8 cellular contexts compared by ENCODE assay signal in the genomic region with DNA sequence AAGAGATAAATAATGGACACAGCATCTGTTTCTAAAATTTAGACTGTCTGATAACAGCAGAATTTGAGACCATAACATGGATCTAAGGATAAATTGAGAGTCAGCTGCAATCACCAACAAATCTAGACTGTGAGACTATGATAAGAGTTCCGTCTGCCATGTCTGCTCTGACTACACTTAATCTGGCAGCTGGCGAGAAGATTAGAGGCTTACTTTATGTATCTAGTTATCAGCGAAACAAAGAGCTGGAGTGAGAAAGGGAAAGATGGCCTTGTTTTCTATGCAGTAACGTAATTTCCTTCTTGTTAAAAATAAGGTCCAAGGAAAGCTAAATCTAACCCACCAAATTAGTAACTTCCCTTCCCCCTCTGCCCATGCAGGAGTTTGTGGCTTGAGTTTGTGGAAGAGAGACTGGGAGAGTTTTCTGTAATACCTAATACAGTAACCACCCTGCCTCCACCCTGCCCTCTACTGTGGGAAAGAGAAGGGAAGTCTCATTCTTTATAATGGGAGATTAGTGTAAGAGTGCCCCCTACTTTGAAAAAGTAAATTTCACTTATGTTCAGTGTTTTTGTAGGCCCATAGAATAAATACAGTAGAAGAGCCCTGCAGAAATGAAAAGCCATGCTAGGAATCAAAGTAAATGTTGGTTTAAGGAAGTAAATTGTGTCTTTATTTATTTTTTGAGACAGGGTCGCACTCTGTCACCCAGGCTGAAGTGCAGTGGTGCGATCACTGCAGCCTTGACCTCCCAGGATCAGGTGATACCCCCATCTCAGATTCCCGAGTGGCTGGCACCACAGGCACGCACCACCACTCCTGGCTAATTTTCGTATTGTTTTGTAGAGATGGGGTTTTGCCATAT. TPM values are rescaled to one million over a fixed set of nuclear protein-coding genes. Genes with fewer than 3 reads are reported as not detected.
DNase-seq lines count a peak whose midpoint lies in the region; ATAC-seq and TF ChIP-seq lines count a peak whose summit lies in the region.

No MANE protein-coding gene starts in this region.

- CTCF ChIA-PET in activated CD4-positive, alpha-beta memory T cell treated with anti-CD3 and anti-CD28 coated beads for 36 hours (lab: Charles Lee): interaction anchor here (0.6 to 3.2 kb wide), 25 partner anchors 9 to 327 kb away, joined by 3 to 42 read pairs (median 4); no protein-coding TSS in a partner anchor

- DNase-seq in Caki2 (ENCODE audit: low read depth): peak; percentile 87
- peak; percentile 30 for DNase-seq in GM20000 (ENCODE audit: low spot score)
- DNase-seq in NCI-H2227 (lab: John Stamatoyannopoulos, UW; ENCODE audit: unreplicated experiment): peak; percentile 81
- DNase-seq in activated CD4-positive, alpha-beta memory T cell treated with anti-CD3 and anti-CD28 coated beads for 36 hours: peak; percentile 42
- peak; percentile 42 for DNase-seq in glomerular visceral epithelial cell (ENCODE audit: extremely low spot score)
- DNase-seq in renal cortical epithelial cell (ENCODE audit: low read depth): peak; percentile 81

- in situ Hi-C loops in Caki2 (cut with HindIII; ENCODE audit: low pct_unique_long_range_greater_than_20kb, low sequenced_read_pairs): no loop called here

- H3K27me3 Mint-ChIP-seq in activated CD4-positive, alpha-beta memory T cell treated with anti-CD3 and anti-CD28 coated beads for 36 hours: no peaks in the 10 kb centered on the region

- H3K27ac Mint-ChIP-seq in activated CD4-positive, alpha-beta memory T cell treated with anti-CD3 and anti-CD28 coated beads for 36 hours: no peak overlapping the region

- peak; percentile 13 for TF ChIP-seq CTCF in GM20000 (IDR thresholded peaks at IDR 0.05; ENCODE audit: extremely low read depth, missing control alignments)

- no peak overlapping the region for H3K4me3 Mint-ChIP-seq in activated CD4-positive, alpha-beta memory T cell treated with anti-CD3 and anti-CD28 coated beads for 36 hours

- peaks cover 75% of the 10 kb centered on the region for H3K4me1 Mint-ChIP-seq in activated CD4-positive, alpha-beta memory T cell treated with anti-CD3 and anti-CD28 coated beads for 36 hours (ENCODE audit: low read depth)

- peaks cover 4% of the 10 kb centered on the region for H3K36me3 Mint-ChIP-seq in activated CD4-positive, alpha-beta memory T cell treated with anti-CD3 and anti-CD28 coated beads for 36 hours

- intact Hi-C loops in activated CD4-positive, alpha-beta memory T cell treated with anti-CD3 and anti-CD28 coated beads for 36 hours (cut with micrococcal nuclease): loop anchor here (1.0 to 10.0 kb wide), 4 partner anchors 27 to 352 kb away; partner anchors contain the start of gene EML4

- H3K9me3 Mint-ChIP-seq in activated CD4-positive, alpha-beta memory T cell treated with anti-CD3 and anti-CD28 coated beads for 36 hours: no peaks in the 10 kb centered on the region

- ATAC-seq in GM18502 (IDR thresholded peaks at IDR 0.05; ENCODE audit: poor library complexity, unreplicated experiment): no peak
- no peak for ATAC-seq in HG02571 (IDR thresholded peaks at IDR 0.05; ENCODE audit: unreplicated experiment)

- POLR2A ChIA-PET in activated CD4-positive, alpha-beta memory T cell treated with anti-CD3 and anti-CD28 coated beads for 36 hours (lab: Charles Lee): no interaction called here

RNA-seq across cellular contexts. Expression of gene EML4, which starts 27.5 kb away (rescaled TPM):
- total RNA-seq in Caki2 (2014; rRNA removed; shearing (Covaris generic); ENCODE audit: low replicate concordance): 48.7 and 55.0 TPM in 2 replicates
- 10 to 100 TPM; 67.4 to 69.8 TPM for total RNA-seq in activated CD4-positive, alpha-beta memory T cell treated with anti-CD3 and anti-CD28 coated beads for 36 hours
- total RNA-seq in renal cortical epithelial cell: 36.5 and 45.6 TPM in 2 replicates

Comparison
In these comparisons a context has a peak if more than half of its experiments do, and no peak if none do; other contexts are left out.
1. DNase-seq: peak in every context shown above with its lines; median percentile 87 in Caki2; 81 in NCI-H2227; 81 in renal cortical epithelial cell; 42 in activated CD4-positive, alpha-beta memory T cell treated with anti-CD3 and anti-CD28 coated beads for 36 hours; 42 in glomerular visceral epithelial cell; 30 in GM20000.